In the genomic region with DNA sequence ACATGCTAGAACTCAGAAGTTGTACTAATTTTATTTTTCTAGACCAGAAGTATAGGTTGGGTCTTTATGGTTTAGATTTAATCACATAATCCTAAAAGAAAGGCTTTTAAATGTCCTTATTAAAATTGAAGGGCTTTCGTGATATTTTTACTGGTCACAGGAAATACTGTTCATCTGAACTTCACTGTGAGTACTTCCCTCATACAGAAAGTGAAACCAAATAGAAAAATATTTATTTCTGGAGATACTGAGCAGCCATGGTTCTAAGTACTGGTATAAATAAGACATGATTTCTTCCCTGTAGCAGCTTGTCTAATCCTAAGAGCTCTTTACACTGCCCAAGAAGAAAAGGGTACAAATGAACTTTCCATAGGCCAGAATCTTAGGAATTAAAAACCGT, we compare ENCODE assay signal across 8 cellular contexts. TPM values are rescaled to one million over a fixed set of nuclear protein-coding genes. Genes with fewer than 3 reads are reported as not detected.
DNase-seq lines count a peak whose midpoint lies in the region; ATAC-seq and TF ChIP-seq lines count a peak whose summit lies in the region.

No MANE protein-coding gene starts in this region.

- CTCF ChIA-PET in CD8-positive, alpha-beta T cell (lab: Charles Lee), result interaction anchor here (1.2 to 3.1 kb wide), 4 partner anchors 64 to 127 kb away, joined by 4 to 13 read pairs (median 6); no protein-coding TSS in a partner anchor
- CTCF ChIA-PET in PC-3 (lab: Charles Lee), result no interaction called here

- peaks cover 47% of the 10 kb centered on the region for H3K4me1 ChIP-seq in CD8-positive, alpha-beta T cell (ENCODE audit: insufficient read depth, low read length)
- H3K4me1 ChIP-seq in PC-3 (ENCODE audit: insufficient read depth, low read length), result peaks cover 42% of the 10 kb centered on the region

- intact Hi-C loops in CD8-positive, alpha-beta T cell (cut with DNase I, micrococcal nuclease), result loop anchor here (5.0 to 10.0 kb wide), 8 partner anchors 39 to 404 kb away; a partner anchor contains a TSS
- intact Hi-C loops in PC-3 (cut with micrococcal nuclease), result loop anchor here (5.0 kb wide), 1 partner anchor 334 kb away; a partner anchor contains a TSS
- intact Hi-C loops in dendritic cell treated with granulocyte-macrophage colony-stimulating factor and Interleukin-4, amounts not matched to agents 40 ng/mL and 50 ng/mL, for 4 days (cut with micrococcal nuclease), result no loop called here

- peak overlapping the region; percentile 88 for H3K4me2 ChIP-seq in PC-3 (ENCODE audit: low read length)
- no peak overlapping the region for H3K4me2 ChIP-seq in neural cell (ENCODE audit: low read length)

- TF ChIP-seq EP300 in neural cell (conservative IDR thresholded peaks at IDR 0.05; ENCODE audit: poor library complexity, severe bottlenecking), result no peak

- no peaks in the 10 kb centered on the region for H3K27me3 ChIP-seq in CD8-positive, alpha-beta T cell (ENCODE audit: insufficient read depth, low read length)
- H3K27me3 ChIP-seq in PC-3 (ENCODE audit: low read length) (no peaks in the 10 kb centered on the region), neural cell (ENCODE audit: insufficient read depth, low read depth, low read length) (no peaks in the 10 kb centered on the region)

- BruUV-seq in PC-3 (replicated peaks; lab: Mats Ljungman, UMichigan), result no TSS peak

- POLR2A ChIA-PET in CD8-positive, alpha-beta T cell (lab: Charles Lee), result interaction anchor here (1.0 to 3.7 kb wide), 3 partner anchors 60 to 215 kb away, joined by 3 to 22 read pairs (median 5); no protein-coding TSS in a partner anchor
- POLR2A ChIA-PET in PC-3 (lab: Charles Lee; ENCODE audit: unreplicated experiment), result interaction anchor here (0.7 kb wide), 1 partner anchor 12 kb away, joined by 3 read pairs; no protein-coding TSS in a partner anchor

- H3F3A ChIP-seq in PC-3 (ENCODE audit: low read length, unreplicated experiment) (no peaks in the 10 kb centered on the region), neural cell (ENCODE audit: insufficient read depth, low read length, poor library complexity, severe bottlenecking) (no peaks in the 10 kb centered on the region)

- no peaks in the 10 kb centered on the region for H3K9me2 ChIP-seq in PC-3 (replicated peaks; ENCODE audit: low read length)
- no peaks in the 10 kb centered on the region for H3K9me2 ChIP-seq in neural cell (ENCODE audit: insufficient read depth, low read length)

- H3K27ac Mint-ChIP-seq in CD8-positive, alpha-beta T cell, result peak overlapping the region; percentile 99
- H3K27ac Mint-ChIP-seq in dendritic cell treated with granulocyte-macrophage colony-stimulating factor and Interleukin-4, amounts not matched to agents 40 ng/mL and 50 ng/mL, for 4 days, result peak overlapping the region; percentile 88

- peak overlapping the region; percentile 70 for H3K4me3 ChIP-seq in CD8-positive, alpha-beta T cell (ENCODE audit: low read depth, low read length)
- peak overlapping the region; percentile 85 for H3K4me3 ChIP-seq in PC-3 (ENCODE audit: low read length)
- peak overlapping the region; percentile 83 for H3K4me3 ChIP-seq in neural cell (ENCODE audit: low read length)

- no peaks in the 10 kb centered on the region for H3K9me3 Mint-ChIP-seq in CD8-positive, alpha-beta T cell
- no peaks in the 10 kb centered on the region for H3K9me3 Mint-ChIP-seq in dendritic cell treated with granulocyte-macrophage colony-stimulating factor and Interleukin-4, amounts not matched to agents 40 ng/mL and 50 ng/mL, for 4 days

- H3K79me2 ChIP-seq in PC-3 (ENCODE audit: low read length) (peaks cover 66% of the 10 kb centered on the region), neural cell (replicated peaks; ENCODE audit: insufficient read depth, low read length) (peaks cover 53% of the 10 kb centered on the region)

- H3K9me3 ChIP-seq in CD8-positive, alpha-beta T cell (ENCODE audit: low read length), result no peaks in the 10 kb centered on the region
- no peaks in the 10 kb centered on the region for H3K9me3 ChIP-seq in PC-3 (ENCODE audit: low read length)
- no peaks in the 10 kb centered on the region for H3K9me3 ChIP-seq in neural cell (ENCODE audit: low read length)

- no peaks in the 10 kb centered on the region for H3K27me3 Mint-ChIP-seq in CD8-positive, alpha-beta T cell (ENCODE audit: low read depth)
- peaks cover 2% of the 10 kb centered on the region for H3K27me3 Mint-ChIP-seq in dendritic cell treated with granulocyte-macrophage colony-stimulating factor and Interleukin-4, amounts not matched to agents 40 ng/mL and 50 ng/mL, for 4 days

- H3K9ac ChIP-seq in PC-3 (ENCODE audit: low read length) (peak overlapping the region; percentile 92), neural cell (ENCODE audit: low read length) (no peak overlapping the region)

- ATAC-seq in CD8-positive, alpha-beta T cell, result peak; percentile 24
- ATAC-seq in GM21619 (IDR thresholded peaks at IDR 0.05; ENCODE audit: unreplicated experiment) (peak; percentile 28), PC-3 (no peak), GM19397 (IDR thresholded peaks at IDR 0.05; ENCODE audit: unreplicated experiment) (no peak), HG02571 (IDR thresholded peaks at IDR 0.05; ENCODE audit: unreplicated experiment) (no peak)

- H2AFZ ChIP-seq in PC-3 (ENCODE audit: low read length), result no peak overlapping the region
- no peak overlapping the region for H2AFZ ChIP-seq in neural cell (ENCODE audit: low read depth, low read length)

- no peaks in the 10 kb centered on the region for H3K36me3 ChIP-seq in CD8-positive, alpha-beta T cell (ENCODE audit: insufficient read depth, low read length)
- peaks cover 15% of the 10 kb centered on the region; the same call in 1 of the 2 replicates for H3K36me3 ChIP-seq in PC-3 (ENCODE audit: low read depth, low read length)
- H3K36me3 ChIP-seq in neural cell (ENCODE audit: insufficient read depth, low read length), result no peaks in the 10 kb centered on the region

- no peak for TF ChIP-seq CTCF in CD8-positive, alpha-beta T cell (IDR thresholded peaks at IDR 0.05)
- no peak for TF ChIP-seq CTCF in PC-3 (conservative IDR thresholded peaks at IDR 0.05; ENCODE audit: low read depth, low read length)
- no peak for TF ChIP-seq CTCF in neural cell (IDR thresholded peaks at IDR 0.05; ENCODE audit: poor library complexity, severe bottlenecking)

- peaks cover 60% of the 10 kb centered on the region for H3K36me3 Mint-ChIP-seq in CD8-positive, alpha-beta T cell
- peaks cover 27% of the 10 kb centered on the region for H3K36me3 Mint-ChIP-seq in dendritic cell treated with granulocyte-macrophage colony-stimulating factor and Interleukin-4, amounts not matched to agents 40 ng/mL and 50 ng/mL, for 4 days (ENCODE audit: low read depth)

- peak overlapping the region; percentile 78 for H3K27ac ChIP-seq in CD8-positive, alpha-beta T cell (ENCODE audit: low read depth, low read length)
- H3K27ac ChIP-seq in PC-3 (ENCODE audit: low read length) (peak overlapping the region; percentile 60), neural cell (ENCODE audit: low read length) (no peak overlapping the region)

- no peak for DNase-seq in CD8-positive, alpha-beta T cell
- peak; percentile 37 for DNase-seq in PC-3
- no peak for DNase-seq in stimulated activated CD4-positive, alpha-beta T cell treated with anti-CD3 and anti-CD28 coated beads, Interleukin-15, amount 100 ng/mL, for 24 hours

- H4K20me1 ChIP-seq in PC-3 (ENCODE audit: low read length) (peaks cover 62% of the 10 kb centered on the region), neural cell (ENCODE audit: insufficient read depth) (no peaks in the 10 kb centered on the region)

- peaks cover 51% of the 10 kb centered on the region for H3K4me1 Mint-ChIP-seq in CD8-positive, alpha-beta T cell (ENCODE audit: low read depth)
- H3K4me1 Mint-ChIP-seq in dendritic cell treated with granulocyte-macrophage colony-stimulating factor and Interleukin-4, amounts not matched to agents 40 ng/mL and 50 ng/mL, for 4 days (ENCODE audit: low read depth), result peaks cover 52% of the 10 kb centered on the region

- no peak for TF ChIP-seq RAD21 in neural cell (conservative IDR thresholded peaks at IDR 0.05)

- H3K4me3 Mint-ChIP-seq in CD8-positive, alpha-beta T cell, result peak overlapping the region; percentile 99
- peak overlapping the region; percentile 60 for H3K4me3 Mint-ChIP-seq in dendritic cell treated with granulocyte-macrophage colony-stimulating factor and Interleukin-4, amounts not matched to agents 40 ng/mL and 50 ng/mL, for 4 days

TF ChIP-seq in neural cell, 6 proteins besides CTCF, POLR2A, EP300 and RAD21:
- no peak for TF ChIP-seq POLR2AphosphoS5 (IDR thresholded peaks at IDR 0.05)
- TF ChIP-seq TAF1 (IDR thresholded peaks at IDR 0.05; ENCODE audit: low read depth), result no peak
- TF ChIP-seq, protein P1, sequence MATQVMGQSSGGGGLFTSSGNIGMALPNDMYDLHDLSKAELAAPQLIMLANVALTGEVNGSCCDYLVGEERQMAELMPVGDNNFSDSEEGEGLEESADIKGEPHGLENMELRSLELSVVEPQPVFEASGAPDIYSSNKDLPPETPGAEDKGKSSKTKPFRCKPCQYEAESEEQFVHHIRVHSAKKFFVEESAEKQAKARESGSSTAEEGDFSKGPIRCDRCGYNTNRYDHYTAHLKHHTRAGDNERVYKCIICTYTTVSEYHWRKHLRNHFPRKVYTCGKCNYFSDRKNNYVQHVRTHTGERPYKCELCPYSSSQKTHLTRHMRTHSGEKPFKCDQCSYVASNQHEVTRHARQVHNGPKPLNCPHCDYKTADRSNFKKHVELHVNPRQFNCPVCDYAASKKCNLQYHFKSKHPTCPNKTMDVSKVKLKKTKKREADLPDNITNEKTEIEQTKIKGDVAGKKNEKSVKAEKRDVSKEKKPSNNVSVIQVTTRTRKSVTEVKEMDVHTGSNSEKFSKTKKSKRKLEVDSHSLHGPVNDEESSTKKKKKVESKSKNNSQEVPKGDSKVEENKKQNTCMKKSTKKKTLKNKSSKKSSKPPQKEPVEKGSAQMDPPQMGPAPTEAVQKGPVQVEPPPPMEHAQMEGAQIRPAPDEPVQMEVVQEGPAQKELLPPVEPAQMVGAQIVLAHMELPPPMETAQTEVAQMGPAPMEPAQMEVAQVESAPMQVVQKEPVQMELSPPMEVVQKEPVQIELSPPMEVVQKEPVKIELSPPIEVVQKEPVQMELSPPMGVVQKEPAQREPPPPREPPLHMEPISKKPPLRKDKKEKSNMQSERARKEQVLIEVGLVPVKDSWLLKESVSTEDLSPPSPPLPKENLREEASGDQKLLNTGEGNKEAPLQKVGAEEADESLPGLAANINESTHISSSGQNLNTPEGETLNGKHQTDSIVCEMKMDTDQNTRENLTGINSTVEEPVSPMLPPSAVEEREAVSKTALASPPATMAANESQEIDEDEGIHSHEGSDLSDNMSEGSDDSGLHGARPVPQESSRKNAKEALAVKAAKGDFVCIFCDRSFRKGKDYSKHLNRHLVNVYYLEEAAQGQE (IDR thresholded peaks at IDR 0.05; ENCODE audit: borderline replicate concordance), result no peak
- no peak for TF ChIP-seq SMC3 (conservative IDR thresholded peaks at IDR 0.05; ENCODE audit: poor library complexity)
- TF ChIP-seq MXI1 (conservative IDR thresholded peaks at IDR 0.05; ENCODE audit: poor library complexity, severe bottlenecking), result no peak
- no peak for TF ChIP-seq EZH2 (IDR thresholded peaks at IDR 0.05; ENCODE audit: borderline replicate concordance, insufficient read depth, low read length, poor library complexity, severe bottlenecking)

RNA-seq across cellular contexts. Expression of a gene that starts 2.0 kb away (rescaled TPM):
- total RNA-seq in CD8-positive, alpha-beta T cell, result 100 to 1,000 TPM; 280 to 281 TPM
- 53.3 and 53.4 TPM in 2 replicates for total RNA-seq in PC-3 (2014; rRNA removed)
- polyA plus RNA-seq in neural cell, result 26.9 and 27.3 TPM in 2 replicates
- 99.3 and 108 TPM in 2 replicates for polyA minus RNA-seq in neural cell

Comparison
In these comparisons a context has a peak if more than half of its experiments do, and no peak if none do; other contexts are left out.
1. ATAC-seq: peak in CD8-positive, alpha-beta T cell (single experiment) and GM21619 (single experiment); none in PC-3 (single experiment), GM19397 (single experiment) and HG02571 (single experiment).
2. Peak in every context shown above with its lines, with median percentiles within 50 percentile points of each other: H3K4me3 ChIP-seq.